In the genomic region with DNA sequence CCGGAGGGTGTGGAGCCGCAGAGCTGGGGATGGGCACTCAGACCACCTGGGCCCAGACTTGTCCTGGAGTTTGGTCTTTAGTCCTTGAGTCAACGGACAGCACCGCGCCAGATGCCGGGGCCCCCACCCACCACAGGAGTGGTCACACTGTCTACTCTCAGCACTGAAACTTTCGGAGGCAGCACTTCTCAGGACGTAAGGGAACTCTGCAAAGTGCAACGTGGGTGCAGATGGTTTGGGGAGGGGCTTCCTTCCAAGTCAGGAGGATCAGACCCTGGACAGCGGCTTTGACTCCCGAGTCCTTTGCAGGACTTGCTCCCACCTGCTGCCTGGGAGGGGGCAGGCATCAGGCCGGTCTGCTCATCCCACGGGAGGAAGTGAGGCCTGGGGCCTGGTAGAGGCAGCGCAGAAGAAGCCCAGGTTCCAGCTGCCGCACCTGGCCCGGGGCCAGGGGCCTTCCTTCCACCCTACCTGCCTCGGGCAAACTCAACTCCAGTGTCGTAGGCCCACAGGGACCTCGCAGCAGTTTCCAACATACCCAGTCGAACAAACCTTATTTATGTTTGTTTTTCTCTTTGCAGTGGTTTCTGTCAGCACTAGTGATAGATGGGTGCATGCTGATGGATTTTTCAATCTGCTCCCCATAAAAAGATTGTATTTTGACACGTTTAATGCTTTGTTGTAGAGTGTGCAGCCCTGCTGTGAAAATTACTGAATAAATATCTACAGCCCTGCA, we compare ENCODE assay signal across 1 cellular context.
TF ChIP-seq lines count a peak whose summit lies in the region.

No MANE protein-coding gene starts in this region.

TF ChIP-seq in HEK293, 187 proteins besides CTCF, POLR2A, EP300 and RAD21 (continued from another document and continues in another):
- TF ChIP-seq, protein P1, sequence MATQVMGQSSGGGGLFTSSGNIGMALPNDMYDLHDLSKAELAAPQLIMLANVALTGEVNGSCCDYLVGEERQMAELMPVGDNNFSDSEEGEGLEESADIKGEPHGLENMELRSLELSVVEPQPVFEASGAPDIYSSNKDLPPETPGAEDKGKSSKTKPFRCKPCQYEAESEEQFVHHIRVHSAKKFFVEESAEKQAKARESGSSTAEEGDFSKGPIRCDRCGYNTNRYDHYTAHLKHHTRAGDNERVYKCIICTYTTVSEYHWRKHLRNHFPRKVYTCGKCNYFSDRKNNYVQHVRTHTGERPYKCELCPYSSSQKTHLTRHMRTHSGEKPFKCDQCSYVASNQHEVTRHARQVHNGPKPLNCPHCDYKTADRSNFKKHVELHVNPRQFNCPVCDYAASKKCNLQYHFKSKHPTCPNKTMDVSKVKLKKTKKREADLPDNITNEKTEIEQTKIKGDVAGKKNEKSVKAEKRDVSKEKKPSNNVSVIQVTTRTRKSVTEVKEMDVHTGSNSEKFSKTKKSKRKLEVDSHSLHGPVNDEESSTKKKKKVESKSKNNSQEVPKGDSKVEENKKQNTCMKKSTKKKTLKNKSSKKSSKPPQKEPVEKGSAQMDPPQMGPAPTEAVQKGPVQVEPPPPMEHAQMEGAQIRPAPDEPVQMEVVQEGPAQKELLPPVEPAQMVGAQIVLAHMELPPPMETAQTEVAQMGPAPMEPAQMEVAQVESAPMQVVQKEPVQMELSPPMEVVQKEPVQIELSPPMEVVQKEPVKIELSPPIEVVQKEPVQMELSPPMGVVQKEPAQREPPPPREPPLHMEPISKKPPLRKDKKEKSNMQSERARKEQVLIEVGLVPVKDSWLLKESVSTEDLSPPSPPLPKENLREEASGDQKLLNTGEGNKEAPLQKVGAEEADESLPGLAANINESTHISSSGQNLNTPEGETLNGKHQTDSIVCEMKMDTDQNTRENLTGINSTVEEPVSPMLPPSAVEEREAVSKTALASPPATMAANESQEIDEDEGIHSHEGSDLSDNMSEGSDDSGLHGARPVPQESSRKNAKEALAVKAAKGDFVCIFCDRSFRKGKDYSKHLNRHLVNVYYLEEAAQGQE (tag by site-specific recombination; IDR thresholded peaks at IDR 0.05) = peak; percentile 96
- TF ChIP-seq PRDM10 (tag by site-specific recombination; IDR thresholded peaks at IDR 0.05) (peak; percentile 60; the same call in 1 of the 2 replicates), ZBTB21 (tag by site-specific recombination; IDR thresholded peaks at IDR 0.05) (peak; percentile 88), ZNF561 (tag by site-specific recombination; IDR thresholded peaks at IDR 0.05; ENCODE audit: borderline replicate concordance) (peak; percentile 99), GLIS1 (tag by site-specific recombination; IDR thresholded peaks at IDR 0.05) (peak; percentile 83), ZNF449 (tag by site-specific recombination; IDR thresholded peaks at IDR 0.05) (no peak), ZBTB7A (tag by site-specific recombination; IDR thresholded peaks at IDR 0.05; ENCODE audit: low read depth) (no peak), ZNF239 (tag by site-specific recombination; IDR thresholded peaks at IDR 0.05) (no peak), ZNF223 (tag by site-specific recombination; IDR thresholded peaks at IDR 0.05) (0 out of 2 replicates have a peak, but pooled peaks have one; percentile 65), ZNF174 (tag by site-specific recombination; IDR thresholded peaks at IDR 0.05) (0 out of 2 replicates have a peak, but pooled peaks have one; percentile 57), ZNF433 (tag by site-specific recombination; IDR thresholded peaks at IDR 0.05; ENCODE audit: low read depth) (no peak), ZNF280C (tag by site-specific recombination; IDR thresholded peaks at IDR 0.05) (no peak), ZNF292 (tag by site-specific recombination; IDR thresholded peaks at IDR 0.05; ENCODE audit: borderline replicate concordance, low read depth) (no peak), ZBTB10 (tag by site-specific recombination; IDR thresholded peaks at IDR 0.05) (no peak), ZFP3 (tag by site-specific recombination; IDR thresholded peaks at IDR 0.05; ENCODE audit: low read depth) (0 out of 2 replicates have a peak, but pooled peaks have one; percentile 24), WT1 (tag by site-specific recombination; IDR thresholded peaks at IDR 0.05) (peak; percentile 87), ZNF629 (tag by site-specific recombination; IDR thresholded peaks at IDR 0.05) (peak; percentile 66), ZNF791 (tag by site-specific recombination; IDR thresholded peaks at IDR 0.05) (no peak), ZNF114 (tag by site-specific recombination; IDR thresholded peaks at IDR 0.05) (no peak), BCL11A (tag by site-specific recombination; IDR thresholded peaks at IDR 0.05; ENCODE audit: low read depth) (no peak), ZNF266 (tag by site-specific recombination; IDR thresholded peaks at IDR 0.05; ENCODE audit: low read depth) (0 out of 2 replicates have a peak, but pooled peaks have one; percentile 24), FEZF1 (tag by site-specific recombination; IDR thresholded peaks at IDR 0.05) (peak; percentile 96), ZSCAN30 (tag by site-specific recombination; IDR thresholded peaks at IDR 0.05) (peak; percentile 96), ZEB2 (tag by site-specific recombination; IDR thresholded peaks at IDR 0.05) (peak; percentile 93), ZNF274 (IDR thresholded peaks at IDR 0.05; ENCODE audit: low read length) (no peak), ZNF274 (tag by site-specific recombination; IDR thresholded peaks at IDR 0.05; ENCODE audit: borderline replicate concordance) (no peak), GLI4 (tag by site-specific recombination; IDR thresholded peaks at IDR 0.05) (no peak), ATF2 (tag by site-specific recombination; IDR thresholded peaks at IDR 0.05; ENCODE audit: low read depth) (peak; percentile 72)
- TF ChIP-seq, protein P2, sequence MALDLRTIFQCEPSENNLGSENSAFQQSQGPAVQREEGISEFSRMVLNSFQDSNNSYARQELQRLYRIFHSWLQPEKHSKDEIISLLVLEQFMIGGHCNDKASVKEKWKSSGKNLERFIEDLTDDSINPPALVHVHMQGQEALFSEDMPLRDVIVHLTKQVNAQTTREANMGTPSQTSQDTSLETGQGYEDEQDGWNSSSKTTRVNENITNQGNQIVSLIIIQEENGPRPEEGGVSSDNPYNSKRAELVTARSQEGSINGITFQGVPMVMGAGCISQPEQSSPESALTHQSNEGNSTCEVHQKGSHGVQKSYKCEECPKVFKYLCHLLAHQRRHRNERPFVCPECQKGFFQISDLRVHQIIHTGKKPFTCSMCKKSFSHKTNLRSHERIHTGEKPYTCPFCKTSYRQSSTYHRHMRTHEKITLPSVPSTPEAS (tag by site-specific recombination; IDR thresholded peaks at IDR 0.05) = 0 out of 2 replicates have a peak, but pooled peaks have one; percentile 29
- TF ChIP-seq, protein P3, sequence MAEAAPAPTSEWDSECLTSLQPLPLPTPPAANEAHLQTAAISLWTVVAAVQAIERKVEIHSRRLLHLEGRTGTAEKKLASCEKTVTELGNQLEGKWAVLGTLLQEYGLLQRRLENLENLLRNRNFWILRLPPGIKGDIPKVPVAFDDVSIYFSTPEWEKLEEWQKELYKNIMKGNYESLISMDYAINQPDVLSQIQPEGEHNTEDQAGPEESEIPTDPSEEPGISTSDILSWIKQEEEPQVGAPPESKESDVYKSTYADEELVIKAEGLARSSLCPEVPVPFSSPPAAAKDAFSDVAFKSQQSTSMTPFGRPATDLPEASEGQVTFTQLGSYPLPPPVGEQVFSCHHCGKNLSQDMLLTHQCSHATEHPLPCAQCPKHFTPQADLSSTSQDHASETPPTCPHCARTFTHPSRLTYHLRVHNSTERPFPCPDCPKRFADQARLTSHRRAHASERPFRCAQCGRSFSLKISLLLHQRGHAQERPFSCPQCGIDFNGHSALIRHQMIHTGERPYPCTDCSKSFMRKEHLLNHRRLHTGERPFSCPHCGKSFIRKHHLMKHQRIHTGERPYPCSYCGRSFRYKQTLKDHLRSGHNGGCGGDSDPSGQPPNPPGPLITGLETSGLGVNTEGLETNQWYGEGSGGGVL (tag by site-specific recombination; IDR thresholded peaks at IDR 0.05) = peak; percentile 43; the same call in 1 of the 2 replicates
- TF ChIP-seq, protein P4, sequence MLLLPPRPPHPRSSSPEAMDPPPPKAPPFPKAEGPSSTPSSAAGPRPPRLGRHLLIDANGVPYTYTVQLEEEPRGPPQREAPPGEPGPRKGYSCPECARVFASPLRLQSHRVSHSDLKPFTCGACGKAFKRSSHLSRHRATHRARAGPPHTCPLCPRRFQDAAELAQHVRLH (tag by site-specific recombination; IDR thresholded peaks at IDR 0.05) = no peak
- TF ChIP-seq, protein P5, sequence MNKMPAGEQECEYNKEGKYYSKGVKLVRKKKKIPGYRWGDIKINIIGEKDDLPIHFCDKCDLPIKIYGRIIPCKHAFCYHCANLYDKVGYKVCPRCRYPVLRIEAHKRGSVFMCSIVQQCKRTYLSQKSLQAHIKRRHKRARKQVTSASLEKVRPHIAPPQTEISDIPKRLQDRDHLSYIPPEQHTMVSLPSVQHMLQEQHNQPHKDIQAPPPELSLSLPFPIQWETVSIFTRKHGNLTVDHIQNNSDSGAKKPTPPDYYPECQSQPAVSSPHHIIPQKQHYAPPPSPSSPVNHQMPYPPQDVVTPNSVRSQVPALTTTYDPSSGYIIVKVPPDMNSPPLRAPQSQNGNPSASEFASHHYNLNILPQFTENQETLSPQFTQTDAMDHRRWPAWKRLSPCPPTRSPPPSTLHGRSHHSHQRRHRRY (tag by site-specific recombination; IDR thresholded peaks at IDR 0.05) = peak; percentile 95
